24 cellular contexts compared by ENCODE assay signal in the genomic region with DNA sequence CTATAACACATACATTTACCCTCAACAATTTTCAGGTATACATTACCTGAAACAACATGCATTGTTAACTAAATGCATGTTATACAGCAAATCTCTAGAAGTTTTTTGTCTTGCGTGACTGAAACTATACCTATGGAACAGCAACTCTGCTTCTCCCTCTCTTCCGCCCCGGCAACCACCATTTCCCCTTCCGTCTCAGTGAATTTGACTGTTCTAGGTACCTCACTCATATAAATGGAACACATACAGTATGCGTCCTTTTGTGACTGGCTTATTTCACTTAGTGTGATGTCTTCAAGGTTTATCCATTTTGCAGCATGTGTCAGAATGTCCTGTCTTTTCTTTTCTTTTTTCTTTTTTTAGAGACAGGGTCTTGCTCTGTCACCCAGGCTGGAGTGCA. TPM values are rescaled to one million over a fixed set of nuclear protein-coding genes. Genes with fewer than 3 reads are reported as not detected.
A peak's percentile ranks its signal among the peaks of the same experiment; 100 is the strongest.
DNase-seq lines count a peak whose midpoint lies in the region; ATAC-seq and TF ChIP-seq lines count a peak whose summit lies in the region.
"Had no signal": no experiment of that assay in that cellular context is flagged by ENCODE, and none has a peak within 500 bp of the region (broad histone marks: within the 10 kb centered on the region; RNA-seq: fewer than 3 reads in every experiment).

No MANE protein-coding gene starts in this region.

- no peak for ATAC-seq in natural killer cell treated with Interleukin-12 subunit alpha and Interleukin-12 subunit beta and Interleukin-15 and Interleukin-18, amount 100 ng/mL, for 72 hours
- ATAC-seq in natural killer cell (no peak), T-cell (replicated peaks in 1 of 4) (peak; percentile 76 to 85 (median 80)), HG02840 (IDR thresholded peaks at IDR 0.05; ENCODE audit: low FRiP score, unreplicated experiment) (no peak), GM21786 (IDR thresholded peaks at IDR 0.05; ENCODE audit: unreplicated experiment) (no peak)
- no peak for ATAC-seq in stimulated activated memory B cell treated with anti-CD40 and anti-IgM and Interleukin-4, amounts not matched to agents 10 μg/mL and 1 μg/mL and 100 μg/mL, for 72 hours
- ATAC-seq: gastrocnemius medialis, left lung, sciatic nerve had no signal

- CTCF ChIA-PET in T-cell (lab: Charles Lee), result interaction anchor here in 1 of 2 donors (1.3 kb wide), 1 partner anchor 13 kb away, joined by 4 read pairs; no protein-coding TSS in a partner anchor

- no peak for DNase-seq in natural killer cell treated with Interleukin-12 subunit alpha and Interleukin-12 subunit beta and Interleukin-15 and Interleukin-18, amount 100 ng/mL, for 72 hours (ENCODE audit: low spot score)
- DNase-seq in natural killer cell (no peak), T-cell (peak in 9 of 34 experiments; percentile 6 to 33 (median 14)), head of caudate nucleus (no peak)
- DNase-seq: activated CD8-positive, alpha-beta memory T cell treated with anti-CD3 and anti-CD28 coated beads, Interleukin-2, amount 50 U/mL, for 48 hours; DMS153; gastrocnemius medialis; hippocampal formation; Karpas-422; left lung; mesenchymal stem cell; stimulated activated CD4-positive, alpha-beta T cell treated with anti-CD3 and anti-CD28 coated beads, Interleukin-4, amount 100 ng/mL, for 4 hours; stimulated activated naive CD4-positive, alpha-beta T cell treated with Interleukin-2 at 50 U/mL for 16 hours had no signal

- intact Hi-C loops in natural killer cell (cut with micrococcal nuclease) (no loop called here), head of caudate nucleus (cut with DNase I) (no loop called here)

- no peaks in the 10 kb centered on the region for H3K27me3 Mint-ChIP-seq in natural killer cell treated with Interleukin-12 subunit alpha and Interleukin-12 subunit beta and Interleukin-15 and Interleukin-18, amount 100 ng/mL, for 72 hours
- no peaks in the 10 kb centered on the region for H3K27me3 Mint-ChIP-seq in natural killer cell (ENCODE audit: low read depth in 2 of 2)
- H3K27me3 Mint-ChIP-seq in T-cell, result no peaks in the 10 kb centered on the region
- H3K27me3 Mint-ChIP-seq in activated naive CD4-positive, alpha-beta T cell treated with anti-CD3 and anti-CD28 coated beads, Interleukin-2, amount 50 U/mL, for 24 hours, result no peaks in the 10 kb centered on the region
- no peaks in the 10 kb centered on the region for H3K27me3 Mint-ChIP-seq in stimulated activated memory B cell treated with anti-CD40 and anti-IgM and Interleukin-4, amounts not matched to agents 10 μg/mL and 1 μg/mL and 100 μg/mL, for 72 hours

- no peaks in the 10 kb centered on the region for H3K9me3 Mint-ChIP-seq in natural killer cell treated with Interleukin-12 subunit alpha and Interleukin-12 subunit beta and Interleukin-15 and Interleukin-18, amount 100 ng/mL, for 72 hours
- H3K9me3 Mint-ChIP-seq in natural killer cell, result no peaks in the 10 kb centered on the region
- H3K9me3 Mint-ChIP-seq in T-cell, result no peaks in the 10 kb centered on the region
- no peaks in the 10 kb centered on the region for H3K9me3 Mint-ChIP-seq in activated naive CD4-positive, alpha-beta T cell treated with anti-CD3 and anti-CD28 coated beads, Interleukin-2, amount 50 U/mL, for 24 hours
- no peaks in the 10 kb centered on the region for H3K9me3 Mint-ChIP-seq in stimulated activated memory B cell treated with anti-CD40 and anti-IgM and Interleukin-4, amounts not matched to agents 10 μg/mL and 1 μg/mL and 100 μg/mL, for 72 hours

- TF ChIP-seq CTCF in natural killer cell (IDR thresholded peaks at IDR 0.05), result no peak

- H3K4me3 Mint-ChIP-seq in natural killer cell treated with Interleukin-12 subunit alpha and Interleukin-12 subunit beta and Interleukin-15 and Interleukin-18, amount 100 ng/mL, for 72 hours, result peak overlapping the region; percentile 29
- H3K4me3 Mint-ChIP-seq in natural killer cell, result no peak overlapping the region
- peak overlapping the region in 2 of 3 donors; percentile 3 to 67 for H3K4me3 Mint-ChIP-seq in T-cell
- peak overlapping the region; percentile 19 for H3K4me3 Mint-ChIP-seq in activated naive CD4-positive, alpha-beta T cell treated with anti-CD3 and anti-CD28 coated beads, Interleukin-2, amount 50 U/mL, for 24 hours
- no peak overlapping the region for H3K4me3 Mint-ChIP-seq in stimulated activated memory B cell treated with anti-CD40 and anti-IgM and Interleukin-4, amounts not matched to agents 10 μg/mL and 1 μg/mL and 100 μg/mL, for 72 hours
- H3K4me3 Mint-ChIP-seq: CD14-positive monocyte had no signal

- POLR2A ChIA-PET in T-cell (lab: Charles Lee), result no interaction called here

- no peaks in the 10 kb centered on the region for H3K4me1 Mint-ChIP-seq in natural killer cell treated with Interleukin-12 subunit alpha and Interleukin-12 subunit beta and Interleukin-15 and Interleukin-18, amount 100 ng/mL, for 72 hours (ENCODE audit: low read depth in 2 of 2)
- H3K4me1 Mint-ChIP-seq in natural killer cell (no peaks in the 10 kb centered on the region), T-cell (peaks cover 31 to 35% (median 34%) of the 10 kb centered on the region in 3 donors)
- H3K4me1 Mint-ChIP-seq in activated naive CD4-positive, alpha-beta T cell treated with anti-CD3 and anti-CD28 coated beads, Interleukin-2, amount 50 U/mL, for 24 hours, result peaks cover 21% of the 10 kb centered on the region
- H3K4me1 Mint-ChIP-seq in stimulated activated memory B cell treated with anti-CD40 and anti-IgM and Interleukin-4, amounts not matched to agents 10 μg/mL and 1 μg/mL and 100 μg/mL, for 72 hours, result no peaks in the 10 kb centered on the region

- H3K36me3 Mint-ChIP-seq in natural killer cell treated with Interleukin-12 subunit alpha and Interleukin-12 subunit beta and Interleukin-15 and Interleukin-18, amount 100 ng/mL, for 72 hours, result peaks cover 30% of the 10 kb centered on the region
- H3K36me3 Mint-ChIP-seq in natural killer cell (peaks cover 9% of the 10 kb centered on the region), T-cell (peaks cover 52% of the 10 kb centered on the region)
- peaks cover 17% of the 10 kb centered on the region for H3K36me3 Mint-ChIP-seq in activated naive CD4-positive, alpha-beta T cell treated with anti-CD3 and anti-CD28 coated beads, Interleukin-2, amount 50 U/mL, for 24 hours
- H3K36me3 Mint-ChIP-seq in stimulated activated memory B cell treated with anti-CD40 and anti-IgM and Interleukin-4, amounts not matched to agents 10 μg/mL and 1 μg/mL and 100 μg/mL, for 72 hours, result peaks cover 82% of the 10 kb centered on the region

- peak overlapping the region in 1 of 2 donors; percentile 29 for H3K27ac Mint-ChIP-seq in natural killer cell treated with Interleukin-12 subunit alpha and Interleukin-12 subunit beta and Interleukin-15 and Interleukin-18, amount 100 ng/mL, for 72 hours
- H3K27ac Mint-ChIP-seq in natural killer cell (peak overlapping the region in 1 of 2 donors; percentile 65), T-cell (peak overlapping the region; percentile 2 to 40)
- H3K27ac Mint-ChIP-seq in activated naive CD4-positive, alpha-beta T cell treated with anti-CD3 and anti-CD28 coated beads, Interleukin-2, amount 50 U/mL, for 24 hours, result peak overlapping the region; percentile 2
- peak overlapping the region; percentile 34 for H3K27ac Mint-ChIP-seq in stimulated activated memory B cell treated with anti-CD40 and anti-IgM and Interleukin-4, amounts not matched to agents 10 μg/mL and 1 μg/mL and 100 μg/mL, for 72 hours

RNA-seq across cellular contexts. Expression of gene CALHM2, which starts 22.5 kb away (rescaled TPM):
- total RNA-seq in natural killer cell treated with Interleukin-12 subunit alpha and Interleukin-12 subunit beta and Interleukin-15 and Interleukin-18, amount 100 ng/mL, for 72 hours, result 10 to 100 TPM; 11.2 to 12.7 TPM
- total RNA-seq in natural killer cell, result 10 to 100 TPM; 26.6 to 55.2 (median 37.2) TPM
- total RNA-seq in T-cell, result 10 to 100 TPM in 4 of 5 donors, 1 to 10 TPM in 1; 8.9 to 76.7 (median 46.8) TPM

RNA-seq across cellular contexts. Expression of gene CALHM1, which starts 29.1 kb away (rescaled TPM):
- total RNA-seq in natural killer cell treated with Interleukin-12 subunit alpha and Interleukin-12 subunit beta and Interleukin-15 and Interleukin-18, amount 100 ng/mL, for 72 hours, result not detected
- under 1 TPM in 2 of 3 donors, not detected in 1; 0.23 to 0.57 TPM for total RNA-seq in natural killer cell
- not detected for total RNA-seq in T-cell
- total RNA-seq: dermis microvascular lymphatic vessel endothelial cell, gastrocnemius medialis, left lung, NCI-H460, prostate gland, sciatic nerve, thoracic aorta, vagina had no signal

RNA-seq across cellular contexts. Expression of gene PDCD11, which starts 33.2 kb away (rescaled TPM):
- total RNA-seq in natural killer cell treated with Interleukin-12 subunit alpha and Interleukin-12 subunit beta and Interleukin-15 and Interleukin-18, amount 100 ng/mL, for 72 hours, result 100 to 1,000 TPM in 1 of 2 donors, 10 to 100 TPM in 1; 61.7 to 151 TPM
- total RNA-seq in natural killer cell (10 to 100 TPM; 25.5 to 30.9 (median 29.5) TPM), T-cell (10 to 100 TPM; 24.0 to 53.3 (median 45.2) TPM)

RNA-seq across cellular contexts. Expression of gene ATP5MK, which starts 33.4 kb away (rescaled TPM):
- 100 to 1,000 TPM; 161 to 302 TPM for total RNA-seq in natural killer cell treated with Interleukin-12 subunit alpha and Interleukin-12 subunit beta and Interleukin-15 and Interleukin-18, amount 100 ng/mL, for 72 hours
- total RNA-seq in natural killer cell, result 100 to 1,000 TPM; 121 to 157 (median 154) TPM
- 100 to 1,000 TPM; 119 to 142 (median 127) TPM for total RNA-seq in T-cell

RNA-seq across cellular contexts. Expression of gene CALHM3, which starts 49.4 kb away (rescaled TPM):
- not detected for total RNA-seq in natural killer cell treated with Interleukin-12 subunit alpha and Interleukin-12 subunit beta and Interleukin-15 and Interleukin-18, amount 100 ng/mL, for 72 hours
- total RNA-seq in natural killer cell (not detected), T-cell (not detected)
- total RNA-seq: dermis microvascular lymphatic vessel endothelial cell, gastrocnemius medialis, NCI-H460, sciatic nerve, thoracic aorta, vagina had no signal

Comparison
In these comparisons a context has a peak if more than half of its experiments do, and no peak if none do; other contexts are left out.
1. H3K4me3 Mint-ChIP-seq: peak in natural killer cell treated with Interleukin-12 subunit alpha and Interleukin-12 subunit beta and Interleukin-15 and Interleukin-18, amount 100 ng/mL, for 72 hours (single experiment), T-cell (2 of 3) and activated naive CD4-positive, alpha-beta T cell treated with anti-CD3 and anti-CD28 coated beads, Interleukin-2, amount 50 U/mL, for 24 hours (single experiment); none in natural killer cell (single experiment) and stimulated activated memory B cell treated with anti-CD40 and anti-IgM and Interleukin-4, amounts not matched to agents 10 μg/mL and 1 μg/mL and 100 μg/mL, for 72 hours (single experiment).
2. ATAC-seq: peak in T-cell (4 of 4); none in natural killer cell treated with Interleukin-12 subunit alpha and Interleukin-12 subunit beta and Interleukin-15 and Interleukin-18, amount 100 ng/mL, for 72 hours (0 of 2), natural killer cell (0 of 3), stimulated activated memory B cell treated with anti-CD40 and anti-IgM and Interleukin-4, amounts not matched to agents 10 μg/mL and 1 μg/mL and 100 μg/mL, for 72 hours (single experiment), HG02840 (single experiment) and GM21786 (single experiment).